1 cellular context compared by ENCODE assay signal in the genomic region with DNA sequence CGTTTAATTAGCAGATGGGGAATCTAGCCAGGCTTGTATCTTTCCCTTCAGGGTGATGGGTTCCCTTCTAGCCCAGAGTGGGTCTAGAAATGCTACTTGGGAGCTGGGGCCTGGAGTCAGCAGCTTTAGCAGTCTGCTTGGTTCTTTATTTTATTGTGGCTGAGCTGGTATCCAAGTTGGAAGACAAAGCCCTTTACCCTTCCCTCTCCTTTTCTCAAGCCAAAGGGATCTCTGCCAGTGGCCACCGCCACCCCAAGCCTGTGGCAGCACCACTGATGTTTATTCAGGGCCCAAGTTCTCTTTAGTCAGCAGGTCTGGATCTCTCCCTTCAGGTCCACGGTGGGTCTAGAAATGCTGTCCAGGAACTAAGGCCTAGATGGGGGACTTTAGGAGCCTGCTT.
TF ChIP-seq lines count a peak whose summit lies in the region.

No MANE protein-coding gene starts in this region.

TF ChIP-seq in IMR-90, 13 proteins besides CTCF, POLR2A, EP300 and RAD21:
- no peak for TF ChIP-seq MAFK (IDR thresholded peaks at IDR 0.05; ENCODE audit: low read depth, low read length)
- TF ChIP-seq RFX5 (IDR thresholded peaks at IDR 0.05; ENCODE audit: low read depth, low read length), result no peak
- TF ChIP-seq RCOR1 (IDR thresholded peaks at IDR 0.05; ENCODE audit: insufficient replicate concordance, low read length), result no peak
- no peak for TF ChIP-seq USF2 (IDR thresholded peaks at IDR 0.05; ENCODE audit: low read depth, low read length)
- no peak for TF ChIP-seq BHLHE40 (IDR thresholded peaks at IDR 0.05; ENCODE audit: low read depth, low read length)
- TF ChIP-seq CEBPB (IDR thresholded peaks at IDR 0.05; ENCODE audit: low read depth, low read length), result no peak
- TF ChIP-seq FOS (IDR thresholded peaks at IDR 0.05; ENCODE audit: low read depth, low read length), result no peak
- no peak for TF ChIP-seq MAZ (IDR thresholded peaks at IDR 0.05; ENCODE audit: borderline replicate concordance, low read depth, low read length)
- TF ChIP-seq MXI1 (IDR thresholded peaks at IDR 0.05; ENCODE audit: borderline replicate concordance, low read depth, low read length), result no peak
- no peak for TF ChIP-seq NFE2L2 (IDR thresholded peaks at IDR 0.05; ENCODE audit: low read depth, low read length)
- no peak for TF ChIP-seq SMC3 (IDR thresholded peaks at IDR 0.05; ENCODE audit: low read depth, low read length)
- TF ChIP-seq CHD1 (IDR thresholded peaks at IDR 0.05; ENCODE audit: low read depth, low read length), result no peak
- TF ChIP-seq, protein P1, sequence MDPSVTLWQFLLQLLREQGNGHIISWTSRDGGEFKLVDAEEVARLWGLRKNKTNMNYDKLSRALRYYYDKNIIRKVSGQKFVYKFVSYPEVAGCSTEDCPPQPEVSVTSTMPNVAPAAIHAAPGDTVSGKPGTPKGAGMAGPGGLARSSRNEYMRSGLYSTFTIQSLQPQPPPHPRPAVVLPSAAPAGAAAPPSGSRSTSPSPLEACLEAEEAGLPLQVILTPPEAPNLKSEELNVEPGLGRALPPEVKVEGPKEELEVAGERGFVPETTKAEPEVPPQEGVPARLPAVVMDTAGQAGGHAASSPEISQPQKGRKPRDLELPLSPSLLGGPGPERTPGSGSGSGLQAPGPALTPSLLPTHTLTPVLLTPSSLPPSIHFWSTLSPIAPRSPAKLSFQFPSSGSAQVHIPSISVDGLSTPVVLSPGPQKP (IDR thresholded peaks at IDR 0.05; ENCODE audit: borderline replicate concordance, low read depth, low read length), result no peak
